Comparison of ENCODE assay signal across 10 cellular contexts in the genomic region with DNA sequence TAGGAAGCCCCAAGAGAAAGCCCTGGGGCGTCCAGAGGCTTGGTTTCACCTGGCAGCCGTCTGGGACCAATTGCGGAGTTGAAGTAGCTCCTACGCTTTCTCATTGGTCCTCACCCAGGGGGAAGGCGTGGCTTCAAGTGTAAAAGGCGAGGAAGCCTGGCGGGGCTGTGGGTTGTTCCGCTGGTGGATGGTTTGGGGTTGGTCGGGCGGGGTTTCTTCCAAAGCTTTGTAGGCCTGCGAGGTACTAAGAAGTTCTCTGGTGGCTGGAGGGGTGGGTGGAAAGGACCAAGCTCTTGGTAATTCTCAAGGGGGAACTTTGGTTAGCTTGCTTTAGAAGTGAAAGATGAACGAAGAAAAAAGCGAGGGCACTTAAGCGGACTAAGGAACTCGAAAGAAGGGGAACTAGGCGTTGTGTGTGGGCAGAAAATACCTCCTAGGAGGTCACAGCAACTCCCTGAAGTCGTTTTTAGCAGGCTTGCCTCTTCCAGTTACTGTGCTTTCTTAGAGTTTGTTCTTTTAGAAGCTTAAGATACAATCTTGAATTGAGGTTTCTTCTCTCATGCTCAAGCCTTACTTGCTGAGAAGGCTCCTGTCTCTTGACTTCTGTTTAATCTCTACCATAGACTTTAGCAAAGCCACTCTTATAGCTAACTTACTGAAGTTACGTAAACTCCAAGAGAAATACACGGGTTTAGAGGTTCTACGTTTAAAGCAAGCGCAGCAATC.
DNase-seq lines count a peak whose midpoint lies in the region; ATAC-seq, FAIRE-seq and TF ChIP-seq lines count a peak whose summit lies in the region.
"Had no signal": no experiment of that assay in that cellular context is flagged by ENCODE, and none has a peak within 500 bp of the region (broad histone marks: within the 10 kb centered on the region; RNA-seq: fewer than 3 reads in every experiment).

No MANE protein-coding gene starts in this region.

- DNase-seq in CMK (ENCODE audit: low read depth) (peak; percentile 40), Kasumi-1 (lab: John Stamatoyannopoulos, UW) (peak; percentile 88 to 91), hepatic stellate cell (ENCODE audit: low spot score) (peak; percentile 22), H54 (ENCODE audit: insufficient read length, low spot score) (no peak), glomerular visceral epithelial cell (ENCODE audit: extremely low spot score) (no peak)
- peak; percentile 80 for DNase-seq in activated CD8-positive, alpha-beta memory T cell treated with anti-CD3 and anti-CD28 coated beads, Interleukin-2, amount 50 U/mL, for 48 hours
- DNase-seq in stimulated activated CD8-positive, alpha-beta memory T cell treated with anti-CD3 and anti-CD28 coated beads, Interleukin-12 subunit alpha, Interleukin-12 subunit beta, amount 100 ng/mL, for 24 hours (ENCODE audit: extremely low read depth): peak; percentile 26

- no peak for FAIRE-seq in H54 (lab: Jason Lieb, UNC)
- FAIRE-seq: endothelial cell of umbilical vein, G401.6 had no signal

- peak; percentile 92 for ATAC-seq in GM21528 (IDR thresholded peaks at IDR 0.05; ENCODE audit: low FRiP score, unreplicated experiment)

- no peak for TF ChIP-seq POLR2A in H54 (IDR thresholded peaks at IDR 0.05; ENCODE audit: low read depth, low read length)

Comparison
In these comparisons a context has a peak if more than half of its experiments do, and no peak if none do; other contexts are left out.
1. DNase-seq: peak in CMK (single experiment), Kasumi-1 (2 of 2), activated CD8-positive, alpha-beta memory T cell treated with anti-CD3 and anti-CD28 coated beads, Interleukin-2, amount 50 U/mL, for 48 hours (single experiment), hepatic stellate cell (single experiment) and stimulated activated CD8-positive, alpha-beta memory T cell treated with anti-CD3 and anti-CD28 coated beads, Interleukin-12 subunit alpha, Interleukin-12 subunit beta, amount 100 ng/mL, for 24 hours (single experiment); none in H54 (single experiment) and glomerular visceral epithelial cell (single experiment).